22 cellular contexts compared by ENCODE assay signal in genomic region chr10:79326361-79327089, GRCh38. TPM values are rescaled to one million over a fixed set of nuclear protein-coding genes. Genes with fewer than 3 reads are reported as not detected.
A peak's percentile ranks its signal among the peaks of the same experiment; 100 is the strongest.
DNase-seq lines count a peak whose midpoint lies in the region; ATAC-seq, FAIRE-seq and TF ChIP-seq lines count a peak whose summit lies in the region.
"Had no signal": no experiment of that assay in that cellular context is flagged by ENCODE, and none has a peak within 500 bp of the region (broad histone marks: within the 10 kb centered on the region; RNA-seq: fewer than 3 reads in every experiment).

No MANE protein-coding gene starts in this region.

- H3K4me3 ChIP-seq in A549 (no peak overlapping the region), neural cell (ENCODE audit: low read length) (no peak overlapping the region), Peyer's patch (no peak overlapping the region)
- H3K4me3 ChIP-seq: BLaER1, PC-9 had no signal

- H3K27me3 ChIP-seq in neural cell (ENCODE audit: insufficient read depth, low read depth, low read length) (no peaks in the 10 kb centered on the region), Peyer's patch (no peaks in the 10 kb centered on the region)
- H3K27me3 ChIP-seq: BLaER1 had no signal

- POLR2A ChIA-PET in A549 (lab: Yijun Ruan, JAX): no interaction called here

- H3K27ac ChIP-seq in A549 (no peak overlapping the region), KOPT-K1 (ENCODE audit: low read depth, low read length, poor library complexity, severe bottlenecking) (peak overlapping the region; percentile 33), neural cell (ENCODE audit: low read length) (peak overlapping the region; percentile 8), Peyer's patch (no peak overlapping the region)
- H3K27ac ChIP-seq: BLaER1, PC-9 had no signal

- H3K79me2 ChIP-seq in neural cell (replicated peaks; ENCODE audit: insufficient read depth, low read length): no peaks in the 10 kb centered on the region

- TF ChIP-seq RAD21 in A549 (conservative IDR thresholded peaks at IDR 0.05 in 1 of 2, IDR thresholded peaks at IDR 0.05 in 1 of 2): no peak
- TF ChIP-seq RAD21 in neural cell (conservative IDR thresholded peaks at IDR 0.05): no peak

- H3F3A ChIP-seq in neural cell (ENCODE audit: insufficient read depth, low read length, poor library complexity, severe bottlenecking): no peaks in the 10 kb centered on the region

- no peaks in the 10 kb centered on the region for H3K9me2 ChIP-seq in neural cell (ENCODE audit: insufficient read depth, low read length)

- ATAC-seq in A549 (no peak), HG02973 (IDR thresholded peaks at IDR 0.05; ENCODE audit: unreplicated experiment) (no peak)
- ATAC-seq: T-cell had no signal

- H3K4me1 ChIP-seq in A549 (peaks cover 20% of the 10 kb centered on the region), Peyer's patch (peaks cover 0 to 13% (median 11%) of the 10 kb centered on the region in 4 donors)

- H3K9me3 ChIP-seq in A549: no peaks in the 10 kb centered on the region
- H3K9me3 ChIP-seq in KOPT-K1 (ENCODE audit: insufficient read depth, low read length, poor library complexity, severe bottlenecking): no peaks in the 10 kb centered on the region
- H3K9me3 ChIP-seq in neural cell (ENCODE audit: low read length): no peaks in the 10 kb centered on the region
- H3K9me3 ChIP-seq in Peyer's patch: no peaks in the 10 kb centered on the region
- H3K9me3 ChIP-seq: BLaER1 had no signal

- TF ChIP-seq POLR2A in A549 (IDR thresholded peaks at IDR 0.05; ENCODE audit: low read length) (no peak), Peyer's patch (IDR thresholded peaks at IDR 0.05) (no peak)

- FAIRE-seq in A549 (lab: Jason Lieb, UNC) (peak; percentile 23), GM19239 (lab: Jason Lieb, UNC) (peak; percentile 86)
- FAIRE-seq: H54 had no signal

- H2AFZ ChIP-seq in neural cell (ENCODE audit: low read depth, low read length): no peak overlapping the region
- H2AFZ ChIP-seq: PC-9 had no signal

- H4K20me1 ChIP-seq in neural cell (ENCODE audit: insufficient read depth): no peaks in the 10 kb centered on the region
- H4K20me1 ChIP-seq: BLaER1 had no signal

- TF ChIP-seq CTCF in A549 (IDR thresholded peaks at IDR 0.05) (no peak), neural cell (IDR thresholded peaks at IDR 0.05; ENCODE audit: poor library complexity, severe bottlenecking) (no peak), Peyer's patch (IDR thresholded peaks at IDR 0.05) (no peak)

- H3K9ac ChIP-seq in neural cell (ENCODE audit: low read length): no peak overlapping the region
- H3K9ac ChIP-seq: BLaER1 had no signal

- no peak for TF ChIP-seq EP300 in A549 (IDR thresholded peaks at IDR 0.05)
- TF ChIP-seq EP300 in neural cell (conservative IDR thresholded peaks at IDR 0.05; ENCODE audit: poor library complexity, severe bottlenecking): peak; percentile 57

- H3K4me2 ChIP-seq in A549 (no peak overlapping the region), neural cell (ENCODE audit: low read length) (no peak overlapping the region)
- H3K4me2 ChIP-seq: BLaER1, PC-9 had no signal

- 84% methylated on average over 3 of the region's 3 CpGs for WGBS in A549 (ENCODE audit: missing lambda C conversion rate)

- DNase-seq in A549 (ENCODE audit: low read depth in 1 of 2, low spot score in 1 of 2) (no peak), GM19239 (ENCODE audit: insufficient read length, low spot score) (no peak), NCI-H187 treated with DMSO at 0.1 percent for 48 hours (lab: John Stamatoyannopoulos, UW) (no peak), Peyer's patch (no peak)
- DNase-seq: CD4-positive, CD25-positive, alpha-beta regulatory T cell; DMS153; Kasumi-1; MV-4-11; NCI-H1105; NCI-H146; NCI-H2029; NCI-H446 treated with DMSO at 0.1 percent for 48 hours; NCI-H526 treated with DMSO at 0.1 percent for 48 hours; PC-9; RPMI8226; SHP77; T-cell had no signal

- H3K36me3 ChIP-seq in KOPT-K1 (ENCODE audit: insufficient read depth, low read length) (no peaks in the 10 kb centered on the region), neural cell (ENCODE audit: insufficient read depth, low read length) (no peaks in the 10 kb centered on the region), Peyer's patch (no peaks in the 10 kb centered on the region)
- H3K36me3 ChIP-seq: BLaER1 had no signal

- CTCF ChIA-PET in A549 (lab: Yijun Ruan, JAX): interaction anchor here (1.0 to 1.2 kb wide), 2 partner anchors 14 to 167 kb away, joined by 3 read pairs; no protein-coding TSS in a partner anchor

TF ChIP-seq in A549, 52 proteins besides CTCF, POLR2A, EP300 and RAD21:
- no peak for TF ChIP-seq JUN (IDR thresholded peaks at IDR 0.05)
- no peak for TF ChIP-seq JUNB (IDR thresholded peaks at IDR 0.05)
- TF ChIP-seq ZC3H11A (IDR thresholded peaks at IDR 0.05): no peak
- TF ChIP-seq CBX8 (IDR thresholded peaks at IDR 0.05): no peak
- no peak for TF ChIP-seq NPAS2 (CRISPR knock-in tag; IDR thresholded peaks at IDR 0.05; ENCODE audit: borderline replicate concordance)
- TF ChIP-seq RARB (CRISPR knock-in tag; IDR thresholded peaks at IDR 0.05): no peak
- TF ChIP-seq POLR2AphosphoS2 (conservative IDR thresholded peaks at IDR 0.05; ENCODE audit: low read length): no peak
- no peak for TF ChIP-seq MAFK (IDR thresholded peaks at IDR 0.05; ENCODE audit: partially characterized antibody)
- TF ChIP-seq RFX5 (IDR thresholded peaks at IDR 0.05): no peak
- TF ChIP-seq GATA3 (IDR thresholded peaks at IDR 0.05; ENCODE audit: borderline replicate concordance): no peak
- TF ChIP-seq ZSCAN20 (CRISPR knock-in tag; IDR thresholded peaks at IDR 0.05): no peak
- TF ChIP-seq TP53 (CRISPR knock-in tag; IDR thresholded peaks at IDR 0.05): no peak
TF ChIP-seq in A549: peak in this region for 0.

TF ChIP-seq in neural cell, 6 proteins besides CTCF, POLR2A, EP300 and RAD21:
- TF ChIP-seq TAF1 (IDR thresholded peaks at IDR 0.05; ENCODE audit: low read depth) (no peak), EZH2 (IDR thresholded peaks at IDR 0.05; ENCODE audit: borderline replicate concordance, insufficient read depth, low read length, poor library complexity, severe bottlenecking) (no peak), SMC3 (conservative IDR thresholded peaks at IDR 0.05; ENCODE audit: poor library complexity) (no peak), POLR2AphosphoS5 (IDR thresholded peaks at IDR 0.05) (peak; percentile 51), MXI1 (conservative IDR thresholded peaks at IDR 0.05; ENCODE audit: poor library complexity, severe bottlenecking) (no peak), REST (IDR thresholded peaks at IDR 0.05; ENCODE audit: borderline replicate concordance) (no peak)

RNA-seq across cellular contexts. Expression of gene PPIF, which starts 20.7 kb away (rescaled TPM):
- polyA plus RNA-seq in A549 (2011; rRNA removed): 44.8 and 51.9 TPM in 2 replicates
- 163 and 170 TPM in 2 replicates for polyA plus RNA-seq in A549 (2012; cell fraction: cytosol; rRNA removed)
- 212 and 232 TPM in 2 replicates for polyA plus RNA-seq in A549 (2012; cell fraction: nucleus; rRNA removed)
- polyA plus RNA-seq in A549 (2017; fragmentation: RNase III; extraction: RNeasy Plus Mini Kit Qiagen cat#74134 plus additional on column Dnase treatment): 73.1 to 95.5 TPM (median 75.0 TPM) in 3 replicates
- polyA minus RNA-seq in A549 (2011; rRNA and poly(A)+ RNA removed): 42.8 and 64.9 TPM in 2 replicates
- polyA plus RNA-seq in neural cell: 13.6 and 15.4 TPM in 2 replicates
- 8.5 and 9.5 TPM in 2 replicates for polyA minus RNA-seq in neural cell
- total RNA-seq in Peyer's patch: 10 to 100 TPM; 35.7 to 57.8 (median 45.0) TPM

Comparison
In these comparisons a context has a peak if more than half of its experiments do, and no peak if none do; other contexts are left out.
1. H3K27ac ChIP-seq: peak in KOPT-K1 (single experiment) and neural cell (single experiment); none in A549 (0 of 2) and Peyer's patch (0 of 4).